In the genomic region with DNA sequence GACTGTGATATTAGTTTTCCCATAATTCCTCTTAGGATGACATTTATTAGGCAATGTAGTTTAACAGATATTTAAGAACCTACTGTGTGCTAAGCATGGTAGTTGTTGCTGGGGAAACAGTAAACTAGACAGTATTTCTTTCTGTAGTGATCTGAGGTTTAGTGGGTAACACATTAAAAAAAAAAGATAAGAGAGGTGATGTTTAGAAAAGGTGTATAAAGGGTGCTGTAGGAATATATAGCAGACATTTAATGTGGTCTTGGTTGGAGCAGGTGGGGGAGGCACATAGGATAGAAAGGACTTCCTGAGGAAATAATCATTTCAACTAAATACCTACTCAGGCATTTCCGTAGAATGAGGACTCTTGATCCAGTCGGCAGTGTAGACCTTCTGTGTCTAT, we compare ENCODE assay signal across 22 cellular contexts. TPM values are rescaled to one million over a fixed set of nuclear protein-coding genes. Genes with fewer than 3 reads are reported as not detected.
DNase-seq lines count a peak whose midpoint lies in the region; ATAC-seq and TF ChIP-seq lines count a peak whose summit lies in the region.
"Had no signal": no experiment of that assay in that cellular context is flagged by ENCODE, and none has a peak within 500 bp of the region (broad histone marks: within the 10 kb centered on the region; RNA-seq: fewer than 3 reads in every experiment).

No MANE protein-coding gene starts in this region.

- no peak overlapping the region for H3K27ac ChIP-seq in GM23248
- H3K27ac ChIP-seq: HL-60, left ventricle myocardium inferior, WERI-Rb-1 had no signal

- DNase-seq in natural killer cell = no peak
- DNase-seq in natural killer cell treated with Interleukin-12 subunit alpha and Interleukin-12 subunit beta and Interleukin-15 and Interleukin-18, amount 100 ng/mL, for 72 hours (ENCODE audit: low spot score) = no peak
- DNase-seq in GM23248 = no peak
- no peak for DNase-seq in activated T-helper 2 cell treated with anti-CD3 and anti-CD28 coated beads, Interferon-gamma antibody, Interleukin-2, Interleukin-4, amounts not matched to agents 10 μg/mL and 5 μg/mL and 100 μg/mL, durations not matched to agents 14 hours and 24 hours and 36 hours (ENCODE audit: low spot score)
- no peak for DNase-seq in mucosa of descending colon
- DNase-seq in NOMO-1 (lab: John Stamatoyannopoulos, UW; ENCODE audit: unreplicated experiment in 2 of 2) = no peak
- DNase-seq: activated T-cell treated with anti-CD3 and anti-CD28 coated beads for 4 hours; islet precursor cell; Kasumi-1; left ventricle myocardium inferior; mesendoderm; NCI-H446; NCI-H82; occipital lobe; OCI-M1; stimulated activated naive CD4-positive, alpha-beta T cell; T1000; WERI-Rb-1 had no signal

- peak in 1 of 3 donors; percentile 20 for ATAC-seq in natural killer cell
- ATAC-seq in natural killer cell treated with Interleukin-12 subunit alpha and Interleukin-12 subunit beta and Interleukin-15 and Interleukin-18, amount 100 ng/mL, for 72 hours = no peak
- ATAC-seq in mucosa of descending colon = no peak
- no peak for ATAC-seq in GM18517 (IDR thresholded peaks at IDR 0.05; ENCODE audit: unreplicated experiment)
- ATAC-seq: HCT116 had no signal

- TF ChIP-seq CTCF in natural killer cell (IDR thresholded peaks at IDR 0.05) (no peak), mucosa of descending colon (IDR thresholded peaks at IDR 0.05) (no peak)

- no peaks in the 10 kb centered on the region for H4K20me1 ChIP-seq in GM23248 (ENCODE audit: insufficient read depth)

- H3K4me3 ChIP-seq in GM23248 = no peak overlapping the region
- H3K4me3 ChIP-seq in mucosa of descending colon = no peak overlapping the region
- H3K4me3 ChIP-seq: left ventricle myocardium inferior had no signal

- H3K4me2 ChIP-seq in GM23248 (ENCODE audit: unreplicated experiment) = no peak overlapping the region

- H3K4me1 Mint-ChIP-seq in natural killer cell = peaks cover 14 to 29% of the 10 kb centered on the region in 2 donors
- H3K4me1 Mint-ChIP-seq in natural killer cell treated with Interleukin-12 subunit alpha and Interleukin-12 subunit beta and Interleukin-15 and Interleukin-18, amount 100 ng/mL, for 72 hours (ENCODE audit: low read depth in 2 of 2) = peaks cover 19 to 33% of the 10 kb centered on the region in 2 donors
- H3K4me1 Mint-ChIP-seq in activated T-helper 2 cell treated with anti-CD3 and anti-CD28 coated beads, Interferon-gamma antibody, Interleukin-2, Interleukin-4, amounts not matched to agents 10 μg/mL and 5 μg/mL and 100 μg/mL, durations not matched to agents 14 hours and 24 hours and 36 hours (ENCODE audit: low read depth) = peaks cover 45% of the 10 kb centered on the region

- H3K36me3 Mint-ChIP-seq in natural killer cell = no peaks in the 10 kb centered on the region
- peaks cover 18% of the 10 kb centered on the region for H3K36me3 Mint-ChIP-seq in natural killer cell treated with Interleukin-12 subunit alpha and Interleukin-12 subunit beta and Interleukin-15 and Interleukin-18, amount 100 ng/mL, for 72 hours
- peaks cover 57% of the 10 kb centered on the region for H3K36me3 Mint-ChIP-seq in activated T-helper 2 cell treated with anti-CD3 and anti-CD28 coated beads, Interferon-gamma antibody, Interleukin-2, Interleukin-4, amounts not matched to agents 10 μg/mL and 5 μg/mL and 100 μg/mL, durations not matched to agents 14 hours and 24 hours and 36 hours (ENCODE audit: low read depth)

- no peaks in the 10 kb centered on the region for H3F3A ChIP-seq in GM23248 (ENCODE audit: insufficient read depth)

- H3K27ac Mint-ChIP-seq in natural killer cell = peak overlapping the region; percentile 16 to 58
- no peak overlapping the region for H3K27ac Mint-ChIP-seq in natural killer cell treated with Interleukin-12 subunit alpha and Interleukin-12 subunit beta and Interleukin-15 and Interleukin-18, amount 100 ng/mL, for 72 hours
- H3K27ac Mint-ChIP-seq in activated T-helper 2 cell treated with anti-CD3 and anti-CD28 coated beads, Interferon-gamma antibody, Interleukin-2, Interleukin-4, amounts not matched to agents 10 μg/mL and 5 μg/mL and 100 μg/mL, durations not matched to agents 14 hours and 24 hours and 36 hours = peak overlapping the region; percentile 34
- H3K27ac Mint-ChIP-seq: brain had no signal

- in situ Hi-C loops in GM23248 (cut with MboI) = no loop called here

- no peak overlapping the region for H3K9ac ChIP-seq in GM23248

- no peaks in the 10 kb centered on the region for H3K27me3 Mint-ChIP-seq in natural killer cell (ENCODE audit: low read depth in 2 of 2)
- no peaks in the 10 kb centered on the region for H3K27me3 Mint-ChIP-seq in natural killer cell treated with Interleukin-12 subunit alpha and Interleukin-12 subunit beta and Interleukin-15 and Interleukin-18, amount 100 ng/mL, for 72 hours
- H3K27me3 Mint-ChIP-seq in activated T-helper 2 cell treated with anti-CD3 and anti-CD28 coated beads, Interferon-gamma antibody, Interleukin-2, Interleukin-4, amounts not matched to agents 10 μg/mL and 5 μg/mL and 100 μg/mL, durations not matched to agents 14 hours and 24 hours and 36 hours (ENCODE audit: low read depth) = no peaks in the 10 kb centered on the region

- intact Hi-C loops in natural killer cell (cut with micrococcal nuclease) = no loop called here
- intact Hi-C loops in activated T-helper 2 cell treated with anti-CD3 and anti-CD28 coated beads, Interferon-gamma antibody, Interleukin-2, Interleukin-4, amounts not matched to agents 10 μg/mL and 5 μg/mL and 100 μg/mL, durations not matched to agents 14 hours and 24 hours and 36 hours (cut with micrococcal nuclease) = no loop called here
- intact Hi-C loops in mucosa of descending colon (cut with DNase I, micrococcal nuclease) = no loop called here

- H3K79me2 ChIP-seq in GM23248 (ENCODE audit: insufficient read depth) = peaks cover 86% of the 10 kb centered on the region

- H3K9me2 ChIP-seq in GM23248 (ENCODE audit: insufficient read depth) = no peaks in the 10 kb centered on the region

- peaks cover 9% of the 10 kb centered on the region; the same call in 1 of the 2 replicates for H3K4me1 ChIP-seq in GM23248 (ENCODE audit: insufficient read depth)
- no peaks in the 10 kb centered on the region for H3K4me1 ChIP-seq in mucosa of descending colon (ENCODE audit: low read depth)
- H3K4me1 ChIP-seq: left ventricle myocardium inferior had no signal

- H3K4me3 Mint-ChIP-seq in natural killer cell = no peak overlapping the region
- H3K4me3 Mint-ChIP-seq in natural killer cell treated with Interleukin-12 subunit alpha and Interleukin-12 subunit beta and Interleukin-15 and Interleukin-18, amount 100 ng/mL, for 72 hours = no peak overlapping the region
- H3K4me3 Mint-ChIP-seq in activated T-helper 2 cell treated with anti-CD3 and anti-CD28 coated beads, Interferon-gamma antibody, Interleukin-2, Interleukin-4, amounts not matched to agents 10 μg/mL and 5 μg/mL and 100 μg/mL, durations not matched to agents 14 hours and 24 hours and 36 hours (ENCODE audit: low read depth) = no peak overlapping the region
- H3K4me3 Mint-ChIP-seq: brain had no signal

- no peaks in the 10 kb centered on the region for H3K27me3 ChIP-seq in GM23248 (replicated peaks; ENCODE audit: insufficient read depth)

- no peaks in the 10 kb centered on the region for H3K9me3 Mint-ChIP-seq in natural killer cell
- H3K9me3 Mint-ChIP-seq in natural killer cell treated with Interleukin-12 subunit alpha and Interleukin-12 subunit beta and Interleukin-15 and Interleukin-18, amount 100 ng/mL, for 72 hours = no peaks in the 10 kb centered on the region
- H3K9me3 Mint-ChIP-seq in activated T-helper 2 cell treated with anti-CD3 and anti-CD28 coated beads, Interferon-gamma antibody, Interleukin-2, Interleukin-4, amounts not matched to agents 10 μg/mL and 5 μg/mL and 100 μg/mL, durations not matched to agents 14 hours and 24 hours and 36 hours = no peaks in the 10 kb centered on the region

- H3K9me3 ChIP-seq in GM23248 (ENCODE audit: low read depth) (no peaks in the 10 kb centered on the region), mucosa of descending colon (no peaks in the 10 kb centered on the region)
- H3K9me3 ChIP-seq: left ventricle myocardium inferior had no signal

- peak overlapping the region; percentile 33 for H2AFZ ChIP-seq in GM23248

- 99 to 100% methylated on average over 2 of the region's 2 CpGs for WGBS in GM23248 (ENCODE audit: low coverage in 1 of 2, low lambda C conversion rate in 2 of 2, missing lambda C conversion rate in 2 of 2), 2 experiments

- no peaks in the 10 kb centered on the region for H3K36me3 ChIP-seq in GM23248 (ENCODE audit: low read depth)
- no peaks in the 10 kb centered on the region for H3K36me3 ChIP-seq in mucosa of descending colon (ENCODE audit: low read depth)
- H3K36me3 ChIP-seq: left ventricle myocardium inferior had no signal

RNA-seq across cellular contexts. Expression of gene KIF11, which starts 11.9 kb away (rescaled TPM):
- total RNA-seq in natural killer cell (1 to 10 TPM; 1.3 to 2.4 (median 1.9) TPM), mucosa of descending colon (10 to 100 TPM in 1 of 3 donors, 1 to 10 TPM in 2; 1.7 to 14.6 (median 3.2) TPM)
- 10 to 100 TPM; 25.6 to 42.2 TPM for total RNA-seq in natural killer cell treated with Interleukin-12 subunit alpha and Interleukin-12 subunit beta and Interleukin-15 and Interleukin-18, amount 100 ng/mL, for 72 hours
- total RNA-seq in GM23248 (2014; rRNA removed; shearing (Covaris generic)) = 12.5 and 16.2 TPM in 2 replicates
- polyA plus RNA-seq in GM23248 (2016; fragmentation: Nextera tagmentation; extraction: Ambion mirVana) = 10.8 and 11.4 TPM in 2 replicates
- total RNA-seq in activated T-helper 2 cell treated with anti-CD3 and anti-CD28 coated beads, Interferon-gamma antibody, Interleukin-2, Interleukin-4, amounts not matched to agents 10 μg/mL and 5 μg/mL and 100 μg/mL, durations not matched to agents 14 hours and 24 hours and 36 hours = 41.4 and 44.9 TPM in 2 replicates

RNA-seq across cellular contexts. Expression of gene IDE, which starts 30.9 kb away (rescaled TPM):
- 10 to 100 TPM; 18.2 to 23.5 (median 21.8) TPM for total RNA-seq in natural killer cell
- 10 to 100 TPM; 41.4 to 52.8 TPM for total RNA-seq in natural killer cell treated with Interleukin-12 subunit alpha and Interleukin-12 subunit beta and Interleukin-15 and Interleukin-18, amount 100 ng/mL, for 72 hours
- 22.8 and 26.4 TPM in 2 replicates for total RNA-seq in GM23248 (2014; rRNA removed; shearing (Covaris generic))
- 18.6 and 19.6 TPM in 2 replicates for polyA plus RNA-seq in GM23248 (2016; fragmentation: Nextera tagmentation; extraction: Ambion mirVana)
- 45.3 and 47.2 TPM in 2 replicates for total RNA-seq in activated T-helper 2 cell treated with anti-CD3 and anti-CD28 coated beads, Interferon-gamma antibody, Interleukin-2, Interleukin-4, amounts not matched to agents 10 μg/mL and 5 μg/mL and 100 μg/mL, durations not matched to agents 14 hours and 24 hours and 36 hours
- 10 to 100 TPM; 36.6 to 48.7 (median 41.6) TPM for total RNA-seq in mucosa of descending colon

Comparison
In these comparisons a context has a peak if more than half of its experiments do, and no peak if none do; other contexts are left out.
1. H3K27ac Mint-ChIP-seq: peak in natural killer cell (2 of 2) and activated T-helper 2 cell treated with anti-CD3 and anti-CD28 coated beads, Interferon-gamma antibody, Interleukin-2, Interleukin-4, amounts not matched to agents 10 μg/mL and 5 μg/mL and 100 μg/mL, durations not matched to agents 14 hours and 24 hours and 36 hours (single experiment); none in natural killer cell treated with Interleukin-12 subunit alpha and Interleukin-12 subunit beta and Interleukin-15 and Interleukin-18, amount 100 ng/mL, for 72 hours (0 of 2).